8 cellular contexts compared by ENCODE assay signal in the genomic region with DNA sequence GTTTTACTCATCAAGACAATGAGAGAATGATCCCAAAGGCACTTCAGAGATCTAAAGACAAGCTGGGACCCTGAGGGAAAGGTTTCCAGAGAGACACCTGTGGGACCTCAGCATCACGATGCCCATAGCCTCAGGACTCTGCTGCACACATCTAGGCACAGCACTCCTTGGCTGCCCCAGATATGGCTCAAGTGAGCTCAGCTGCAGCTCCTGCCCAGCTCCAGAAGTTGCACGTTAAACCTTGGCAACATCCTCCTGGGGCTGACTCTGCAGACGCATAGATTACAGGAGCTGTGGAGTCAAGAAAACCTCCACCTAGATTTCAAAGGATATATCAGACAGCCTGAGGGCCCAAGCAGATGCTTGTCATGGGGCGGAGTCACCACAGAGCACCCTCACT.
"Had no signal": no experiment of that assay in that cellular context is flagged by ENCODE, and none has a peak within 500 bp of the region (broad histone marks: within the 10 kb centered on the region; RNA-seq: fewer than 3 reads in every experiment).

No MANE protein-coding gene starts in this region.

- ATAC-seq: GM23338, K562 had no signal

- H3K4me2 ChIP-seq: GM23338 had no signal

- FAIRE-seq: H1, H54, HTR-8/SVneo, K562 had no signal

- H3K4me3 ChIP-seq: GM23338, K562 had no signal

- DNase-seq: H9, HCEC 1CT, IMR-90 had no signal

- H2AFZ ChIP-seq: GM23338 had no signal
